ENCODE assay signal across 9 cellular contexts in the genomic region with DNA sequence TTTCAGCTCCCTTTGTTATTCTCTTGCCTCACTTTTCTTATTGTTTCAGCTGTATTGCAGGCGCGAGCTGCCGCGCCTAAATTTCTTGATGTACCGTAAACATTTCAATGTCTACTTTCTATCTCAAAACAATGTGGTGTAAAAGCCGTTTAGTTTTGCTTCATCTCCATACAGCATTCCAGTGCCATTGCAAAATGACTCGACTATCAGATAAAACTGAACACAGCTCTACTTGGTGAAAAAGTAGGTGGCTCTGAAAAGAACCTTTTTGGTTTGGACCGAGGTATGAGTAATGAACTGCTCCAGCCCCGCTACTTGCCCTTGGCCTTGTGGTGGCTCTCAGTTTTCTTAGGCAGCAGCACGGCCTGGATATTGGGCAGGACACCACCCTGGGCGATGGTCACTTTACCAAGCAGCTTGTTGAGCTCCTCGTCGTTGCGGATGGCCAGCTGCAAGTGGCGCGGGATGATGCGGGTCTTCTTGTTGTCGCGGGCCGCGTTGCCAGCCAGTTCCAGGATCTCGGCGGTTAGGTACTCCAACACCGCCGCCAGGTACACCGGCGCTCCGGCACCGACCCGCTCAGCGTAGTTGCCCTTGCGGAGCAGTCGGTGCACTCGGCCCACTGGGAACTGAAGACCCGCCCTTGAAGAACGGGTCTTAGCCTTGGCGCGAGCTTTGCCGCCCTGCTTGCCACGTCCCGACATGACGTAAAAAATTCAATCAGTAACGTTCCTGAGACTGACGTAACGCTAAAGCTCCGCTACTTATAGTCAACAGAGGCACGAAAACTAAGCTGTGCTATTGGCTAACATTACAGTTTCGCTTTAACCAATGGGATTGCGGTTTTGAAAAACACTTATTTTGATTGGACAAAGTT.
DNase-seq lines count a peak whose midpoint lies in the region; ATAC-seq and TF ChIP-seq lines count a peak whose summit lies in the region.
"Had no signal": no experiment of that assay in that cellular context is flagged by ENCODE, and none has a peak within 500 bp of the region (broad histone marks: within the 10 kb centered on the region; RNA-seq: fewer than 3 reads in every experiment).

No MANE protein-coding gene starts in this region.

- H3K4me2 ChIP-seq in BLaER1 treated with 17β-estradiol and CSF1 and Interleukin-3, amounts not matched to agents 10 nM and 100 nM = peak overlapping the region; percentile 81 to 95 (median 91)

- no peaks in the 10 kb centered on the region for H3K9me3 ChIP-seq in BLaER1 treated with 17β-estradiol and CSF1 and Interleukin-3, amounts not matched to agents 10 nM and 100 nM (replicated peaks in 1 of 11)
- no peaks in the 10 kb centered on the region for H3K9me3 ChIP-seq in colonic mucosa

- no peaks in the 10 kb centered on the region for H3K27me3 ChIP-seq in BLaER1 treated with 17β-estradiol and CSF1 and Interleukin-3, amounts not matched to agents 10 nM and 100 nM
- H3K27me3 ChIP-seq in colonic mucosa = no peaks in the 10 kb centered on the region

- H3K9ac ChIP-seq in BLaER1 treated with 17β-estradiol and CSF1 and Interleukin-3, amounts not matched to agents 10 nM and 100 nM = peak overlapping the region; percentile 87 to 98 (median 95)
- peak overlapping the region; percentile 78 to 90 for H3K9ac ChIP-seq in colonic mucosa (ENCODE audit: low read depth in 2 of 2, low read length in 2 of 2)

- H3K4me3 Mint-ChIP-seq in activated CD4-positive, alpha-beta T cell treated with anti-CD3 and anti-CD28 coated beads for 36 hours = no peak overlapping the region
- H3K4me3 Mint-ChIP-seq: activated naive CD8-positive, alpha-beta T cell had no signal

- H3K4me1 Mint-ChIP-seq in activated CD4-positive, alpha-beta T cell treated with anti-CD3 and anti-CD28 coated beads for 36 hours = peaks cover 23% of the 10 kb centered on the region

- no peaks in the 10 kb centered on the region for H3K9me3 Mint-ChIP-seq in activated CD4-positive, alpha-beta T cell treated with anti-CD3 and anti-CD28 coated beads for 36 hours (ENCODE audit: low read depth)

- CTCF ChIA-PET in activated CD4-positive, alpha-beta T cell treated with anti-CD3 and anti-CD28 coated beads for 36 hours (lab: Charles Lee) = interaction anchor here (0.7 to 5.7 kb wide), 20 partner anchors 14 to 678 kb away, joined by 3 to 24 read pairs (median 4); a partner anchor contains a TSS

- H3K36me3 Mint-ChIP-seq in activated CD4-positive, alpha-beta T cell treated with anti-CD3 and anti-CD28 coated beads for 36 hours (ENCODE audit: low read depth) = no peaks in the 10 kb centered on the region

- H3K27ac Mint-ChIP-seq in activated CD4-positive, alpha-beta T cell treated with anti-CD3 and anti-CD28 coated beads for 36 hours = no peak overlapping the region
- H3K27ac Mint-ChIP-seq: activated naive CD8-positive, alpha-beta T cell had no signal

- POLR2A ChIA-PET in activated CD4-positive, alpha-beta T cell treated with anti-CD3 and anti-CD28 coated beads for 36 hours (lab: Charles Lee) = interaction anchor here (0.6 to 6.6 kb wide), 30 partner anchors 8 to 1817 kb away, joined by 3 to 349 read pairs (median 5); a partner anchor contains a TSS

- intact Hi-C loops in activated CD4-positive, alpha-beta T cell treated with anti-CD3 and anti-CD28 coated beads for 36 hours (cut with DNase I, micrococcal nuclease) = loop anchor here (1.0 to 10.0 kb wide), 15 partner anchors 13 to 1813 kb away; a partner anchor contains a TSS
- intact Hi-C loops in colonic mucosa (cut with DNase I) = no loop called here

- DNase-seq in GM19238 (ENCODE audit: insufficient read length, low spot score) = peak; percentile 50
- peak; percentile 100 for DNase-seq in NCI-H446 treated with DMSO at 0.1 percent for 48 hours (lab: John Stamatoyannopoulos, UW)
- DNase-seq in activated CD4-positive, alpha-beta T cell treated with anti-CD3 and anti-CD28 coated beads for 36 hours = peak; percentile 89
- peak; percentile 90 for DNase-seq in colonic mucosa
- DNase-seq in kidney tubule cell (ENCODE audit: low spot score) = peak; percentile 98
- peak; percentile 86 for DNase-seq in stimulated activated CD4-positive, alpha-beta T cell treated with anti-CD3 and anti-CD28 coated beads, Interleukin-1b, Interleukin-23, amount 100 ng/mL, for 48 hours

- H3K4me3 ChIP-seq in BLaER1 treated with 17β-estradiol and CSF1 and Interleukin-3, amounts not matched to agents 10 nM and 100 nM = peak overlapping the region; percentile 67 to 89 (median 82)
- peak overlapping the region; percentile 51 for H3K4me3 ChIP-seq in colonic mucosa

- peak overlapping the region; percentile 84 to 99 (median 97) for H3K27ac ChIP-seq in BLaER1 treated with 17β-estradiol and CSF1 and Interleukin-3, amounts not matched to agents 10 nM and 100 nM
- peak overlapping the region; percentile 96 for H3K27ac ChIP-seq in colonic mucosa

- ATAC-seq in HG03378 (IDR thresholded peaks at IDR 0.05; ENCODE audit: unreplicated experiment) = peak; percentile 81
- peak; percentile 74 for ATAC-seq in activated CD4-positive, alpha-beta T cell treated with anti-CD3 and anti-CD28 coated beads for 36 hours

- peaks cover 7 to 29% (median 23%) of the 10 kb centered on the region in 11 experiments; a peak in 16 of 22 replicates for H3K36me3 ChIP-seq in BLaER1 treated with 17β-estradiol and CSF1 and Interleukin-3, amounts not matched to agents 10 nM and 100 nM
- H3K36me3 ChIP-seq in colonic mucosa = no peaks in the 10 kb centered on the region

- peaks cover 9% of the 10 kb centered on the region for H3K27me3 Mint-ChIP-seq in activated CD4-positive, alpha-beta T cell treated with anti-CD3 and anti-CD28 coated beads for 36 hours
- H3K27me3 Mint-ChIP-seq: activated naive CD8-positive, alpha-beta T cell had no signal

- H3K4me1 ChIP-seq in BLaER1 treated with 17β-estradiol and CSF1 and Interleukin-3, amounts not matched to agents 10 nM and 100 nM = peaks cover 23 to 43% (median 38%) of the 10 kb centered on the region in 10 experiments
- no peaks in the 10 kb centered on the region for H3K4me1 ChIP-seq in colonic mucosa

- H4K20me1 ChIP-seq in BLaER1 treated with 17β-estradiol and CSF1 and Interleukin-3, amounts not matched to agents 10 nM and 100 nM = no peaks in the 10 kb centered on the region; a peak in 1 of 22 replicates

- TF ChIP-seq CTCF in colonic mucosa (IDR thresholded peaks at IDR 0.05) = no peak

Comparison
In these comparisons a context has a peak if more than half of its experiments do, and no peak if none do; other contexts are left out.
1. Peak in every context shown above with its lines: DNase-seq, ATAC-seq, H3K4me3 ChIP-seq and H3K27ac ChIP-seq.
2. DNase-seq: peak in every context shown above with its lines; median percentile 100 in NCI-H446 treated with DMSO at 0.1 percent for 48 hours; 98 in kidney tubule cell; 90 in colonic mucosa; 89 in activated CD4-positive, alpha-beta T cell treated with anti-CD3 and anti-CD28 coated beads for 36 hours; 86 in stimulated activated CD4-positive, alpha-beta T cell treated with anti-CD3 and anti-CD28 coated beads, Interleukin-1b, Interleukin-23, amount 100 ng/mL, for 48 hours; 50 in GM19238.